Comparison of ENCODE assay signal across 22 cellular contexts in the genomic region with DNA sequence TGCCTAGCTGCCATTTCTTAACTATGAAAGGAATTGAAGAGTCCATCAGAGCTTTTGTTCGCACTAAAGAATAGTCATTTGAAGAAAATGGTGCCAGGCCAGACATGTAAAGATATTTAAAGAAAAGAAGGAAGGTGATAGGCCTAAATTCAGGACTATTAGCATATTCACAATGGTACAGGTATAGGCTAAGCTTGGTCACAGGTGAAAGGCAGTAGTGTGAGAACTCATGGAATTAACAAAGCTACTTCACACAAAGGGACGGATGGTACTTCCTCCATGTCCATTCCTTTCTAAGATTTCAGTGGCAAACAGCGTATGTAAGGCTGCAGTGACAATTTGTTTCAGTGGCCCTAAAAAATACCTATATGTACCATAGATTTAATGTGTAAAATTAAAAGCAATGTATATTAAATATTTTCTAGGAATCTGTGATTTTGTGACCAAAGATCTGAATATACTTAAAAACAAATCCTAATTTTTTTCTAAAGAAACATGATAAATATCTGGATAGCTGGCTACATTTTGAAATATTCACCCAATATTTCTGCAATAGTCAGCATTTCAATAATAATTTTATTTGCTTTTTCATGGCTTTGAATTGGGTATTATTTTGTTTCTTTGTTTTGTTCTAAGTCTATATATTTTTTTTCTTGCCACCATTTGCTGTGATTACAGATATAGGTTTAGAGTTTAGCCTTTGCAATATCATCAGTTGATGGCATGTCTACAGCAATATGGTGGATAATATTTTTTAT.
"Had no signal": no experiment of that assay in that cellular context is flagged by ENCODE, and none has a peak within 500 bp of the region (broad histone marks: within the 10 kb centered on the region; RNA-seq: fewer than 3 reads in every experiment).

No MANE protein-coding gene starts in this region.

- FAIRE-seq: kidney, small intestine had no signal

- H3K27ac ChIP-seq: epithelial cell of prostate, esophagus muscularis mucosa, gastroesophageal sphincter, ovary, right atrium auricular region, stomach, thoracic aorta, transverse colon had no signal

- H3K4me1 ChIP-seq: esophagus muscularis mucosa, gastroesophageal sphincter, right atrium auricular region, stomach, transverse colon had no signal

- H3K27me3 ChIP-seq: esophagus muscularis mucosa, gastroesophageal sphincter, ovary, right atrium auricular region, stomach, transverse colon had no signal

- H3K36me3 ChIP-seq: esophagus muscularis mucosa, gastroesophageal sphincter, ovary, right atrium auricular region, stomach, thoracic aorta, transverse colon had no signal

- DNase-seq: effector memory CD8-positive, alpha-beta T cell; glutamatergic neuron; left cardiac atrium; left ventricle myocardium superior; mesenchymal stem cell; naive thymus-derived CD4-positive, alpha-beta T cell; nephron progenitor cell; nucleus accumbens; ovary; small intestine; stimulated activated CD4-positive, alpha-beta T cell treated with anti-CD3 and anti-CD28 coated beads, Interleukin-12 subunit alpha, Interleukin-12 subunit beta, amount 100 ng/mL, for 4 hours; stimulated activated naive CD4-positive, alpha-beta T cell; stomach; substantia nigra; transverse colon had no signal

- H3K9me3 ChIP-seq: esophagus muscularis mucosa, gastroesophageal sphincter, ovary, right atrium auricular region, stomach, thoracic aorta, transverse colon had no signal

- H3K4me3 ChIP-seq: esophagus muscularis mucosa, gastroesophageal sphincter, lung, ovary, right atrium auricular region, stomach, thoracic aorta, transverse colon had no signal
